7 cellular contexts compared by ENCODE assay signal in the genomic region with DNA sequence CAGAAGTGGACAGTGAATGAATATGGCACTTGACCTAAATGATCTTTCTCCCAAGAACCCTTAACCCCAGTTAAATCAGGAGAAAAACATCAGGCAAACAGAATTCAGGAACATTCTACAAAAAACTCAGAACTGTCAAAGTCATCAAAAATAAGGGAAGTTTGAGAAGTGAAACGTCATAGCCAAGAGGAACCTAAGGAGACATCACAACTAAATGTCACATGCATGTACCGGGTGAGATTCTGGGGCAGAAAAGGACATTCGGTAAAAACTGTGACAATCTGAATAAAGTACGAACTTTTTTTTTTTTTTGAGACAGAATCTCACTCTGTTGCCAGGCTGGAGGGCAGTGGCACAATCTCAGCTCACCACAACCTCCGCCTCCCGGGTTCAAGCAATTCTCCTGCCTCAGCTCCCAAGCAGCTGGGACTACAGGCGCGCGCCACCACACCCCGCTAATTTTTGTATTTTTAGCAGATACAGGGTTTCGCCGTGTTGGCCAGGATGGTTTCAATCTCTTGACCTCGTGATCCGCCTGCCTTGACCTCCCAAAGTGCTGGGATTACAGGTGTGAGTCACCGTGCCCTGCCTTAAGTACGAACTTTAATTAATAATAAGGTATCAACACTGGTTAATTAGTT.
A peak's percentile ranks its signal among the peaks of the same experiment; 100 is the strongest.
DNase-seq lines count a peak whose midpoint lies in the region; ATAC-seq and TF ChIP-seq lines count a peak whose summit lies in the region.
"Not testable (repeated sequence)": the region's sequence is repeated elsewhere in the genome, so short reads cannot be mapped to it uniquely, and the experiment has no call there.

No MANE protein-coding gene starts in this region.

- peak; percentile 86 for DNase-seq in CD1c-positive myeloid dendritic cell (ENCODE audit: extremely low spot score)
- DNase-seq in MV-4-11 (lab: John Stamatoyannopoulos, UW): peak; percentile 57
- peak; percentile 48 for DNase-seq in OCI-M1 (lab: John Stamatoyannopoulos, UW)
- DNase-seq in left lung; naive thymus-derived CD4-positive, alpha-beta T cell: not testable (repeated sequence)

- H3K4me1 ChIP-seq in left lung: peaks cover 0 to 23% of the 10 kb centered on the region in 2 donors
- not testable (repeated sequence) for H3K4me1 ChIP-seq in naive thymus-derived CD4-positive, alpha-beta T cell (ENCODE audit: control insufficient read depth in 2 of 2, insufficient read depth in 2 of 2, low read length in 2 of 2); skeletal muscle tissue (ENCODE audit: control insufficient read depth in 3 of 3, insufficient read depth in 3 of 3, low read length in 3 of 3)

- H3K9me3 ChIP-seq in left lung; naive thymus-derived CD4-positive, alpha-beta T cell (ENCODE audit: control insufficient read depth in 2 of 3, low read length in 3 of 3); skeletal muscle tissue (ENCODE audit: control insufficient read depth in 3 of 3, low read length in 3 of 3): not testable (repeated sequence)

- H3K4me3 ChIP-seq in left lung; naive thymus-derived CD4-positive, alpha-beta T cell (ENCODE audit: low read length); skeletal muscle tissue (ENCODE audit: low read length in 3 of 3): not testable (repeated sequence)

- not testable (repeated sequence) for H3K9me3 Mint-ChIP-seq in dendritic cell treated with granulocyte-macrophage colony-stimulating factor and Interleukin-4, amounts not matched to agents 40 ng/mL and 50 ng/mL, for 4 days; naive thymus-derived CD4-positive, alpha-beta T cell

- H3K36me3 ChIP-seq in left lung: peaks cover 0 to 98% of the 10 kb centered on the region in 2 donors
- not testable (repeated sequence) for H3K36me3 ChIP-seq in naive thymus-derived CD4-positive, alpha-beta T cell (ENCODE audit: control insufficient read depth in 2 of 3, insufficient read depth in 3 of 3, low read length in 3 of 3)
- peaks cover 8 to 17% (median 11%) of the 10 kb centered on the region in 3 donors for H3K36me3 ChIP-seq in skeletal muscle tissue (ENCODE audit: control insufficient read depth in 3 of 3, insufficient read depth in 3 of 3, low read length in 3 of 3)

- H3K27ac ChIP-seq in left lung (peak overlapping the region; percentile 39 to 83), skeletal muscle tissue (ENCODE audit: low read depth, low read length) (peak overlapping the region; percentile 47)
- not testable (repeated sequence) for H3K27ac ChIP-seq in naive thymus-derived CD4-positive, alpha-beta T cell (ENCODE audit: low read depth, low read length)

- H3K4me1 Mint-ChIP-seq in dendritic cell treated with granulocyte-macrophage colony-stimulating factor and Interleukin-4, amounts not matched to agents 40 ng/mL and 50 ng/mL, for 4 days (ENCODE audit: low read depth): peaks cover 34% of the 10 kb centered on the region
- H3K4me1 Mint-ChIP-seq in naive thymus-derived CD4-positive, alpha-beta T cell: not testable (repeated sequence)

- intact Hi-C loops in dendritic cell treated with granulocyte-macrophage colony-stimulating factor and Interleukin-4, amounts not matched to agents 40 ng/mL and 50 ng/mL, for 4 days (cut with micrococcal nuclease): loop anchor here (2.0 kb wide), 1 partner anchor 35 kb away; no protein-coding TSS in a partner anchor
- intact Hi-C loops in left lung (cut with DNase I); naive thymus-derived CD4-positive, alpha-beta T cell (cut with micrococcal nuclease): not testable (repeated sequence)

- not testable (repeated sequence) for H3K27me3 Mint-ChIP-seq in dendritic cell treated with granulocyte-macrophage colony-stimulating factor and Interleukin-4, amounts not matched to agents 40 ng/mL and 50 ng/mL, for 4 days; naive thymus-derived CD4-positive, alpha-beta T cell

- TF ChIP-seq CTCF in left lung (IDR thresholded peaks at IDR 0.05): not testable (repeated sequence)

- POLR2A ChIA-PET in naive thymus-derived CD4-positive, alpha-beta T cell (lab: Charles Lee): not testable (repeated sequence)

- H3K36me3 Mint-ChIP-seq in dendritic cell treated with granulocyte-macrophage colony-stimulating factor and Interleukin-4, amounts not matched to agents 40 ng/mL and 50 ng/mL, for 4 days (ENCODE audit: low read depth): peaks cover 84% of the 10 kb centered on the region
- H3K36me3 Mint-ChIP-seq in naive thymus-derived CD4-positive, alpha-beta T cell: not testable (repeated sequence)

- H3K4me3 Mint-ChIP-seq in dendritic cell treated with granulocyte-macrophage colony-stimulating factor and Interleukin-4, amounts not matched to agents 40 ng/mL and 50 ng/mL, for 4 days; naive thymus-derived CD4-positive, alpha-beta T cell: not testable (repeated sequence)

- peak overlapping the region; percentile 93 for H3K27ac Mint-ChIP-seq in dendritic cell treated with granulocyte-macrophage colony-stimulating factor and Interleukin-4, amounts not matched to agents 40 ng/mL and 50 ng/mL, for 4 days
- not testable (repeated sequence) for H3K27ac Mint-ChIP-seq in naive thymus-derived CD4-positive, alpha-beta T cell

- CTCF ChIA-PET in naive thymus-derived CD4-positive, alpha-beta T cell (lab: Charles Lee): not testable (repeated sequence)

- peak; percentile 59 for ATAC-seq in left lung
- peak; percentile 78 for ATAC-seq in naive thymus-derived CD4-positive, alpha-beta T cell

- not testable (repeated sequence) for H3K27me3 ChIP-seq in left lung; naive thymus-derived CD4-positive, alpha-beta T cell (ENCODE audit: control insufficient read depth in 2 of 2, insufficient read depth in 2 of 2, low read length in 2 of 2); skeletal muscle tissue (ENCODE audit: control insufficient read depth in 3 of 3, insufficient read depth in 3 of 3, low read length in 3 of 3)

- H3K9ac ChIP-seq in skeletal muscle tissue (ENCODE audit: low read depth in 1 of 3, low read length in 3 of 3): not testable (repeated sequence)
